Comparison of ENCODE assay signal across 22 cellular contexts in the genomic region with DNA sequence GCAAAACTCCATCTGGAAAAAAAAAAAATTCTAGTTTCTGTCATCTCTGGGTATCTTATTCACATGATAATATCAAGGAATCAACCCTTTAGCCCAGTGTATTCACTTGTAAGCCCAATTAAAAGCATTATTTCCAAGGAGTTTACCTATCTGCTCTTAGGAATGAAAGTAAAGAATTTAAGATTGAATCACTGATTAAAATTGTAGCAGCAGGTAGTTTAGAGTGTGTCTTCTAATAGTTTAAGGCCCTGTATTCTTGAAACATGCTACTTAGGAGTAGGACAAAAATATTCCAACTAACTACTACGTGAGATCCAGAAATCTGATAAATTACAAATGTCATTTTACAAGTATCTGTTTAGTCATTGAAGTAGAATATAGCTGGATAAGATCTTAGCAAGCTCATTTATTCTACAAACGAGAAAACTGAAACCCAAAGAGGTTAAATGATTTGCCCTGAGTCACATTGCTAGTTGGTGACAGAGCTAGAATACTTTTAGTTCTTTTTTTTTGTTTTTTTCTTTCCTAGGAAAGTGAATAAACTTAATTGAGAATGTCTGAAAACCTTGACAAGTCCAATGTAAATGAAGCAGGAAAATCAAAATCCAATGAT. TPM values are rescaled to one million over a fixed set of nuclear protein-coding genes. Genes with fewer than 3 reads are reported as not detected.
DNase-seq lines count a peak whose midpoint lies in the region; ATAC-seq and TF ChIP-seq lines count a peak whose summit lies in the region.
"Had no signal": no experiment of that assay in that cellular context is flagged by ENCODE, and none has a peak within 500 bp of the region (broad histone marks: within the 10 kb centered on the region; RNA-seq: fewer than 3 reads in every experiment).

No MANE protein-coding gene starts in this region.

- no peak for ATAC-seq in SK-N-SH treated with all-trans-retinoic acid at 6 μM for 48 hours
- no peak for ATAC-seq in PC-3
- ATAC-seq: HepG2 had no signal

- H3K36me3 ChIP-seq in SK-N-SH (replicated peaks in 1 of 2; ENCODE audit: control insufficient read depth in 1 of 2, insufficient read depth in 2 of 2, low read length in 1 of 2) = peaks cover 35 to 46% of the 10 kb centered on the region in 2 experiments
- peaks cover 5% of the 10 kb centered on the region; the same call in 1 of the 2 replicates for H3K36me3 ChIP-seq in PC-3 (ENCODE audit: low read depth, low read length)
- peaks cover 25% of the 10 kb centered on the region for H3K36me3 ChIP-seq in osteoblast (ENCODE audit: insufficient read depth, low read length)

- H3K4me2 ChIP-seq in SK-N-SH (peak overlapping the region; percentile 26; the same call in 1 of the 2 replicates), PC-3 (ENCODE audit: low read length) (peak overlapping the region; percentile 79), osteoblast (ENCODE audit: insufficient read depth, low read length) (peak overlapping the region; percentile 25)
- H3K4me2 ChIP-seq: PC-9 had no signal

- no TSS peak for BruUV-seq in PC-3 (replicated peaks; lab: Mats Ljungman, UMichigan)

- peak overlapping the region in 2 of 5 experiments; percentile 10 to 51 for H3K4me3 Mint-ChIP-seq in brain
- H3K4me3 Mint-ChIP-seq: activated CD4-positive, alpha-beta memory T cell treated with anti-CD3 and anti-CD28 coated beads for 36 hours; CD4-positive, alpha-beta memory T cell; T-helper 1 cell treated with Interleukin-12 subunit alpha and Interleukin-12 subunit beta and Interleukin-4 antibody, amounts not matched to agents 30 μg/mL and 1 μg/mL, for 36 hours had no signal

- WGBS in SK-N-SH (ENCODE audit: low lambda C conversion rate) = 35% methylated on average over 2 of the region's 2 CpGs

- CTCF ChIA-PET in SK-N-SH (lab: Yijun Ruan, JAX) (interaction anchor here (1.9 kb wide), 1 partner anchor 21 kb away, joined by 5 read pairs; no protein-coding TSS in a partner anchor), PC-3 (lab: Charles Lee) (no interaction called here)

- DNase-seq in SK-N-SH (no peak), PC-3 (peak; percentile 67), osteoblast (ENCODE audit: insufficient read length, low spot score, missing footprints) (no peak), HUDEP-2 (lab: John Stamatoyannopoulos, UW; ENCODE audit: unreplicated experiment in 76 of 76) (no peak), DMS53 treated with DMSO at 0.1 percent for 48 hours (lab: John Stamatoyannopoulos, UW; ENCODE audit: unreplicated experiment) (no peak)
- DNase-seq in stimulated activated naive CD4-positive, alpha-beta T cell treated with Interleukin-2 at 50 U/mL for 16 hours (lab: John Stamatoyannopoulos, UW) = no peak
- DNase-seq: activated CD4-positive, alpha-beta memory T cell treated with anti-CD3 and anti-CD28 coated beads for 36 hours; activated naive CD4-positive, alpha-beta T cell treated with Interleukin-2 at 50 U/mL for 16 hours; caudate nucleus; CD4-positive, alpha-beta memory T cell; dorsolateral prefrontal cortex; immature natural killer cell; NCI-H2081 treated with DMSO at 0.1 percent for 48 hours; PC-9; SJCRH30; stimulated activated CD4-positive, alpha-beta T cell treated with anti-CD3 and anti-CD28 coated beads, Interleukin-1b, Interleukin-23, amount 100 ng/mL, for 48 hours; thyroid gland had no signal

- H3K4me1 Mint-ChIP-seq in brain = peaks cover 35% of the 10 kb centered on the region

- H3K27ac Mint-ChIP-seq in brain = peak overlapping the region in 3 of 5 experiments; percentile 10 to 26 (median 19)
- H3K27ac Mint-ChIP-seq: activated CD4-positive, alpha-beta memory T cell treated with anti-CD3 and anti-CD28 coated beads for 36 hours; CD4-positive, alpha-beta memory T cell; immature natural killer cell; T-helper 1 cell treated with Interleukin-12 subunit alpha and Interleukin-12 subunit beta and Interleukin-4 antibody, amounts not matched to agents 30 μg/mL and 1 μg/mL, for 36 hours had no signal

- POLR2A ChIA-PET in SK-N-SH (lab: Yijun Ruan, JAX) = interaction anchor here (0.6 to 0.9 kb wide), 3 partner anchors 17 to 125 kb away, joined by 3 to 8 read pairs (median 3); partner anchors contain the start of gene DEPDC7
- POLR2A ChIA-PET in PC-3 (lab: Charles Lee; ENCODE audit: unreplicated experiment) = interaction anchor here (0.7 kb wide), 1 partner anchor 47 kb away, joined by 3 read pairs; no protein-coding TSS in a partner anchor

- peaks cover 47% of the 10 kb centered on the region for H3K79me2 ChIP-seq in SK-N-SH (ENCODE audit: insufficient read depth)
- H3K79me2 ChIP-seq in PC-3 (ENCODE audit: low read length) = peaks cover 24% of the 10 kb centered on the region
- H3K79me2 ChIP-seq in osteoblast (ENCODE audit: insufficient read depth, low read length) = peaks cover 39% of the 10 kb centered on the region

- H3K9me2 ChIP-seq in SK-N-SH (no peaks in the 10 kb centered on the region), PC-3 (replicated peaks; ENCODE audit: low read length) (no peaks in the 10 kb centered on the region)

- H3K4me3 ChIP-seq in SK-N-SH (ENCODE audit: low read depth in 2 of 2, low read length in 1 of 2) = no peak overlapping the region
- peak overlapping the region; percentile 46; the same call in 1 of the 2 replicates for H3K4me3 ChIP-seq in PC-3 (ENCODE audit: low read length)
- no peak overlapping the region for H3K4me3 ChIP-seq in osteoblast (ENCODE audit: insufficient read depth, low read length)
- H3K4me3 ChIP-seq: dorsolateral prefrontal cortex, PC-9, SJCRH30, thyroid gland had no signal

- H4K20me1 ChIP-seq in SK-N-SH (ENCODE audit: insufficient read depth) (no peaks in the 10 kb centered on the region), PC-3 (ENCODE audit: low read length) (no peaks in the 10 kb centered on the region), osteoblast (ENCODE audit: insufficient read depth, low read length) (no peaks in the 10 kb centered on the region)

- H3F3A ChIP-seq in SK-N-SH (replicated peaks; ENCODE audit: insufficient read depth) = peaks cover 3% of the 10 kb centered on the region
- H3F3A ChIP-seq in PC-3 (ENCODE audit: low read length, unreplicated experiment) = peaks cover 5% of the 10 kb centered on the region

- no peaks in the 10 kb centered on the region for H3K27me3 ChIP-seq in SK-N-SH (ENCODE audit: insufficient read depth)
- H3K27me3 ChIP-seq in PC-3 (ENCODE audit: low read length) = no peaks in the 10 kb centered on the region
- H3K27me3 ChIP-seq in osteoblast (ENCODE audit: insufficient read depth, low read length) = no peaks in the 10 kb centered on the region
- H3K27me3 ChIP-seq: dorsolateral prefrontal cortex, SJCRH30, thyroid gland had no signal

- H3K9me3 ChIP-seq in SK-N-SH (0 out of 2 replicates have a peak, but pooled peaks cover 6% of the 10 kb centered on the region), PC-3 (ENCODE audit: low read length) (no peaks in the 10 kb centered on the region), osteoblast (ENCODE audit: low read depth, low read length) (no peaks in the 10 kb centered on the region)
- H3K9me3 ChIP-seq: thyroid gland had no signal

- H3K9me3 Mint-ChIP-seq in brain = peaks cover 0 to 6% (median 0%) of the 10 kb centered on the region in 5 experiments
- H3K9me3 Mint-ChIP-seq: activated CD4-positive, alpha-beta memory T cell treated with anti-CD3 and anti-CD28 coated beads for 36 hours; immature natural killer cell; T-helper 1 cell treated with Interleukin-12 subunit alpha and Interleukin-12 subunit beta and Interleukin-4 antibody, amounts not matched to agents 30 μg/mL and 1 μg/mL, for 36 hours had no signal

- no peak for TF ChIP-seq RAD21 in SK-N-SH (IDR thresholded peaks at IDR 0.05; ENCODE audit: low read length)

- peaks cover 8 to 45% of the 10 kb centered on the region in 2 experiments; a peak in 3 of 4 replicates for H3K4me1 ChIP-seq in SK-N-SH (ENCODE audit: control insufficient read depth in 1 of 2, insufficient read depth in 2 of 2, low read depth in 1 of 2, low read length in 1 of 2)
- H3K4me1 ChIP-seq in PC-3 (ENCODE audit: insufficient read depth, low read length) = peaks cover 62% of the 10 kb centered on the region
- H3K4me1 ChIP-seq in osteoblast (ENCODE audit: insufficient read depth, low read length) = peaks cover 27% of the 10 kb centered on the region
- H3K4me1 ChIP-seq: SJCRH30 had no signal

- peaks cover 5% of the 10 kb centered on the region for H3K27me3 Mint-ChIP-seq in brain
- H3K27me3 Mint-ChIP-seq: activated CD4-positive, alpha-beta memory T cell treated with anti-CD3 and anti-CD28 coated beads for 36 hours; CD4-positive, alpha-beta memory T cell had no signal

- H2AFZ ChIP-seq in SK-N-SH (ENCODE audit: low read depth) = no peak overlapping the region
- no peak overlapping the region for H2AFZ ChIP-seq in PC-3 (ENCODE audit: low read length)
- H2AFZ ChIP-seq in osteoblast (ENCODE audit: low read length) = no peak overlapping the region
- H2AFZ ChIP-seq: PC-9 had no signal

- no peak for TF ChIP-seq EP300 in SK-N-SH (IDR thresholded peaks at IDR 0.05; ENCODE audit: borderline replicate concordance in 1 of 2, low read depth in 1 of 2, low read length in 1 of 2)

- H3K27ac ChIP-seq in SK-N-SH (ENCODE audit: low read depth in 2 of 2, low read length in 1 of 2) (peak overlapping the region in 1 of 2 experiments; percentile 54; a peak in 3 of 4 replicates), PC-3 (ENCODE audit: low read length) (peak overlapping the region; percentile 96), osteoblast (ENCODE audit: low read depth, low read length) (peak overlapping the region; percentile 45)
- H3K27ac ChIP-seq: 22Rv1, dorsolateral prefrontal cortex, PC-9, SJCRH30, thyroid gland had no signal

- intact Hi-C loops in PC-3 (cut with micrococcal nuclease) = no loop called here

- H3K36me3 Mint-ChIP-seq in brain = peaks cover 50% of the 10 kb centered on the region

- TF ChIP-seq CTCF in SK-N-SH (IDR thresholded peaks at IDR 0.05) = no peak
- no peak for TF ChIP-seq CTCF in PC-3 (conservative IDR thresholded peaks at IDR 0.05; ENCODE audit: low read depth, low read length)
- TF ChIP-seq CTCF in brain (conservative IDR thresholded peaks at IDR 0.05) = no peak
- no peak for TF ChIP-seq CTCF in osteoblast (IDR thresholded peaks at IDR 0.05; ENCODE audit: extremely low read depth, low read depth, low read length)

- H3K9ac ChIP-seq in SK-N-SH (no peak overlapping the region), PC-3 (ENCODE audit: low read length) (peak overlapping the region; percentile 72)

TF ChIP-seq in SK-N-SH treated with all-trans-retinoic acid at 6 μM for 48 hours, 23 proteins besides CTCF, POLR2A, EP300 and RAD21 (continues in another document):
- TF ChIP-seq ZC3H10 (CRISPR knock-in tag; IDR thresholded peaks at IDR 0.05) = no peak
- no peak for TF ChIP-seq OSR1 (CRISPR knock-in tag; IDR thresholded peaks at IDR 0.05)
- TF ChIP-seq RARB (CRISPR knock-in tag; IDR thresholded peaks at IDR 0.05) = no peak

RNA-seq across cellular contexts. Expression of gene TCP11L1, which starts 4.0 kb away (rescaled TPM):
- polyA plus RNA-seq in SK-N-SH (2012; rRNA removed) (12.7 and 15.1 TPM in 2 replicates), brain (ENCODE audit: insufficient read depth, low read depth, low replicate concordance) (8.1 TPM)
- 13.1 and 13.2 TPM in 2 replicates for polyA plus RNA-seq in SK-N-SH (2012; cell fraction: cytosol; rRNA removed)
- 15.3 and 17.0 TPM in 2 replicates for polyA plus RNA-seq in SK-N-SH (2012; cell fraction: nucleus; rRNA removed)
- total RNA-seq in PC-3 (2014; rRNA removed) (12.9 and 15.2 TPM in 2 replicates), osteoblast (32.7 and 35.8 TPM in 2 replicates)

RNA-seq across cellular contexts. Expression of gene DEPDC7, which starts 27.6 kb away (rescaled TPM):
- 9.7 and 14.2 TPM in 2 replicates for polyA plus RNA-seq in SK-N-SH (2012; rRNA removed)
- polyA plus RNA-seq in SK-N-SH (2012; cell fraction: cytosol; rRNA removed) = 11.2 and 11.5 TPM in 2 replicates
- polyA plus RNA-seq in SK-N-SH (2012; cell fraction: nucleus; rRNA removed) = 13.7 and 30.5 TPM in 2 replicates
- not detected in 2 replicates for total RNA-seq in PC-3 (2014; rRNA removed)
- polyA plus RNA-seq in brain (ENCODE audit: insufficient read depth, low read depth, low replicate concordance) = 3.6 TPM
- 13.3 and 14.5 TPM in 2 replicates for total RNA-seq in osteoblast

Comparison
In these comparisons a context has a peak if more than half of its experiments do, and no peak if none do; other contexts are left out.
1. H3K4me2 ChIP-seq: peak in every context shown above with its lines; median percentile 79 in PC-3; 26 in SK-N-SH; 25 in osteoblast.
2. RNA of gene DEPDC7, which starts 27.6 kb away (total RNA-seq): 13.3 to 14.5 TPM in osteoblast; not detected in PC-3; every median in the first group is over 10 times any median in the second.